Comparison of ENCODE assay signal across 10 cellular contexts in genomic region chr18:8507361-8507760, GRCh38.
DNase-seq lines count a peak whose midpoint lies in the region; ATAC-seq and TF ChIP-seq lines count a peak whose summit lies in the region.
"Had no signal": no experiment of that assay in that cellular context is flagged by ENCODE, and none has a peak within 500 bp of the region (broad histone marks: within the 10 kb centered on the region; RNA-seq: fewer than 3 reads in every experiment).

No MANE protein-coding gene starts in this region.

- no peak for ATAC-seq in PC-3
- no peak for ATAC-seq in HG03342 (IDR thresholded peaks at IDR 0.05; ENCODE audit: unreplicated experiment)
- ATAC-seq in HG03196 (IDR thresholded peaks at IDR 0.05; ENCODE audit: unreplicated experiment) = no peak

- H3F3A ChIP-seq in PC-3 (ENCODE audit: low read length, unreplicated experiment) = no peaks in the 10 kb centered on the region

- TF ChIP-seq CTCF in 22Rv1 (IDR thresholded peaks at IDR 0.05) = peak; percentile 38
- peak; percentile 52 for TF ChIP-seq CTCF in PC-3 (conservative IDR thresholded peaks at IDR 0.05; ENCODE audit: low read depth, low read length)
- peak; percentile 20 to 35 for TF ChIP-seq CTCF in fibroblast of lung (conservative IDR thresholded peaks at IDR 0.05 in 1 of 2, IDR thresholded peaks at IDR 0.05 in 1 of 2; ENCODE audit: low read depth in 1 of 2, low read length in 2 of 2)

- H4K20me1 ChIP-seq in PC-3 (ENCODE audit: low read length) (no peaks in the 10 kb centered on the region), fibroblast of lung (ENCODE audit: control insufficient read depth, extremely low read depth, insufficient read depth, low read length) (no peaks in the 10 kb centered on the region)

- intact Hi-C loops in PC-3 (cut with micrococcal nuclease) = loop anchor here (10.0 kb wide), 1 partner anchor 63 kb away; no protein-coding TSS in a partner anchor

- no peak overlapping the region for H3K4me3 ChIP-seq in PC-3 (ENCODE audit: low read length)
- no peak overlapping the region for H3K4me3 ChIP-seq in fibroblast of lung (replicated peaks in 1 of 4; ENCODE audit: control extremely low read depth in 1 of 4, insufficient read depth in 1 of 4, low read depth in 3 of 4, low read length in 4 of 4)

- H3K9ac ChIP-seq in PC-3 (ENCODE audit: low read length) = no peak overlapping the region
- no peak overlapping the region for H3K9ac ChIP-seq in fibroblast of lung (ENCODE audit: insufficient read depth, low read length)

- BruUV-seq in PC-3 (replicated peaks; lab: Mats Ljungman, UMichigan) = no TSS peak

- DNase-seq in ELR (ENCODE audit: low read depth) (peak; percentile 46), PC-3 (no peak), fibroblast of lung (ENCODE audit: low read depth in 2 of 2) (peak in 1 of 2 donors; percentile 35), NK-92 (lab: John Stamatoyannopoulos, UW; ENCODE audit: unreplicated experiment) (no peak), caudate nucleus (lab: John Stamatoyannopoulos, UW) (no peak)
- DNase-seq: NCI-H345 had no signal

- no peaks in the 10 kb centered on the region for H3K4me1 ChIP-seq in PC-3 (ENCODE audit: insufficient read depth, low read length)
- H3K4me1 ChIP-seq in fibroblast of lung (ENCODE audit: control insufficient read depth, extremely low read depth, insufficient read depth, low read length) = no peaks in the 10 kb centered on the region

- H3K27me3 ChIP-seq in PC-3 (ENCODE audit: low read length) = 0 out of 2 replicates have a peak, but pooled peaks cover 4% of the 10 kb centered on the region
- no peaks in the 10 kb centered on the region for H3K27me3 ChIP-seq in fibroblast of lung (ENCODE audit: control insufficient read depth, insufficient read depth, low read length)
- H3K27me3 ChIP-seq: neutrophil had no signal

- POLR2A ChIA-PET in PC-3 (lab: Charles Lee; ENCODE audit: unreplicated experiment) = no interaction called here

- H3K36me3 ChIP-seq in PC-3 (ENCODE audit: low read depth, low read length) (no peaks in the 10 kb centered on the region), fibroblast of lung (ENCODE audit: control insufficient read depth, insufficient read depth, low read length) (no peaks in the 10 kb centered on the region)
- H3K36me3 ChIP-seq: neutrophil had no signal

- no peak overlapping the region for H2AFZ ChIP-seq in PC-3 (ENCODE audit: low read length)
- H2AFZ ChIP-seq in fibroblast of lung (ENCODE audit: low read length) = no peak overlapping the region

- H3K79me2 ChIP-seq in PC-3 (ENCODE audit: low read length) (no peaks in the 10 kb centered on the region), fibroblast of lung (ENCODE audit: control insufficient read depth, insufficient read depth, low read length) (no peaks in the 10 kb centered on the region)

- H3K4me2 ChIP-seq in PC-3 (ENCODE audit: low read length) = no peak overlapping the region
- no peak overlapping the region for H3K4me2 ChIP-seq in fibroblast of lung (ENCODE audit: extremely low read depth, insufficient read depth, low read length)

- CTCF ChIA-PET in PC-3 (lab: Charles Lee) = no interaction called here

- H3K9me3 ChIP-seq in PC-3 (ENCODE audit: low read length) (no peaks in the 10 kb centered on the region), fibroblast of lung (ENCODE audit: control insufficient read depth, insufficient read depth, low read depth, low read length) (no peaks in the 10 kb centered on the region)
- H3K9me3 ChIP-seq: neutrophil had no signal

- H3K9me2 ChIP-seq in PC-3 (replicated peaks; ENCODE audit: low read length) = no peaks in the 10 kb centered on the region

- H3K27ac ChIP-seq in 22Rv1 (no peak overlapping the region), PC-3 (ENCODE audit: low read length) (no peak overlapping the region), fibroblast of lung (ENCODE audit: insufficient read depth, low read length) (no peak overlapping the region), caudate nucleus (ENCODE audit: low read depth, low read length) (no peak overlapping the region)
- H3K27ac ChIP-seq: neutrophil had no signal
